In the genomic region with DNA sequence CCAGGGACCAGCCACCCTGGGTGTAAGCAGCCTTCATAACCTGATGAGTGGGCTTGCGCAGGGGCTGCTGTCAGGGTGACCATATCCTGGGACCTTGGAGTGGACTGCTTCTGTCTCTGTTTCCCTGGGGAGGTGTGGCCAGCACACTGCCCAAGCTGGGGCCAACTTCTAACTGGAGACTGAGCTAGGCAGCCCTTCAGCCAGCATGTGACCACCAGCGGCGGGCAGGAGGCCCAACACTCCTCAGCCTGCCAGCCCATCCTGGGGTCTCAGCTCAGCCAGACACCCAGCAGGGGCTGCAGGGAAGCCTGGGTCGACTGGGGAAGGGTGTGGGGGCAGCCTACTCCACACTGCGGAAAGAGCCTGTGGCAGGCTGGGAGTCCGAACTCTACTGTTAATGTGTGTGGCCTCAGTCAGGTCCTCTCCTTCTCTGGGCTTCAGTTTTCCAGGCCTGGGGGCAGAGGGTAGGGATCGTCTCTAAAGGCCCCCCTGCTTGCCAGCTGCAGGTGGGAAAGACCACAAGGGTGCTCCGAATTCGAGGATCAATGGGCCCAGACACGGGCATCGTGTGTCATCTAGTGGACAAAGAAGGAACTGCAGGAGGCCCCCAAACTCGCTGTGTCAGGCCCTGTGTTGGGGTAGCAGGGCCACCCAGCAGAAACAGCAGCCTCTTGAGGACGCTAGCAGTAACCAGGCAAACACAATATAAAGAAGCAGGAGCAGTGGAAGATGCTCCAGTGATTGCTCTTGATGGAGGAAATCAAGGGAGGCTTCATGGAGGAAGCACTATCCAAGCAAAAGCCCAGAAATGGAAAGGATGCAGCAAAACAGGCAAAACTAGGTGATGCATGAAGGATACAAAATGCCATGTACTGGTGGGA, we compare ENCODE assay signal across 9 cellular contexts. TPM values are rescaled to one million over a fixed set of nuclear protein-coding genes. Genes with fewer than 3 reads are reported as not detected.
A peak's percentile ranks its signal among the peaks of the same experiment; 100 is the strongest.
DNase-seq lines count a peak whose midpoint lies in the region; ATAC-seq and TF ChIP-seq lines count a peak whose summit lies in the region.
"Had no signal": no experiment of that assay in that cellular context is flagged by ENCODE, and none has a peak within 500 bp of the region (broad histone marks: within the 10 kb centered on the region; RNA-seq: fewer than 3 reads in every experiment).

No MANE protein-coding gene starts in this region.

- H3K27me3 Mint-ChIP-seq in chondrocyte (ENCODE audit: low read depth), result no peaks in the 10 kb centered on the region

- DNase-seq in activated gamma-delta T cell treated with Interleukin-2 at 50 U/mL for 16 hours, result peak; percentile 70
- DNase-seq in activated gamma-delta T cell (lab: John Stamatoyannopoulos, UW), result no peak
- DNase-seq in NCI-H1092 treated with DMSO at 0.1 percent for 48 hours (lab: John Stamatoyannopoulos, UW), result peak; percentile 18
- peak; percentile 52 for DNase-seq in activated CD4-positive, alpha-beta T cell treated with anti-CD3 and anti-CD28 coated beads for 1 hour
- no peak for DNase-seq in chondrocyte (ENCODE audit: low spot score)
- DNase-seq in lower lobe of right lung, result peak; percentile 67
- peak; percentile 47 to 54 for DNase-seq in stimulated activated CD8-positive, alpha-beta memory T cell treated with anti-CD3 and anti-CD28 coated beads, Interleukin-2, amount 100 ng/mL, for 1 hour (ENCODE audit: low read depth in 2 of 2)
- no peak for DNase-seq in DMS153 treated with DMSO at 0.1 percent for 48 hours (lab: John Stamatoyannopoulos, UW; ENCODE audit: unreplicated experiment)

- H3K36me3 ChIP-seq in lower lobe of right lung, result no peaks in the 10 kb centered on the region

- ATAC-seq in lower lobe of right lung, result peak; percentile 60 to 61

- no peak overlapping the region for H3K27ac ChIP-seq in lower lobe of right lung

- no peaks in the 10 kb centered on the region for H3K36me3 Mint-ChIP-seq in chondrocyte (ENCODE audit: low read depth)

- intact Hi-C loops in lower lobe of right lung (cut with DNase I), result no loop called here

- TF ChIP-seq CTCF in chondrocyte (IDR thresholded peaks at IDR 0.05), result peak; percentile 99
- TF ChIP-seq CTCF in lower lobe of right lung (IDR thresholded peaks at IDR 0.05), result peak; percentile 100

- H3K27me3 ChIP-seq in lower lobe of right lung (ENCODE audit: low read depth), result no peaks in the 10 kb centered on the region

- H3K4me3 Mint-ChIP-seq in chondrocyte (ENCODE audit: unreplicated experiment), result no peak overlapping the region

- H3K4me1 Mint-ChIP-seq in chondrocyte (ENCODE audit: low read depth), result peaks cover 19% of the 10 kb centered on the region

- no peaks in the 10 kb centered on the region for H3K9me3 ChIP-seq in lower lobe of right lung

- H3K4me3 ChIP-seq in lower lobe of right lung, result no peak overlapping the region
- H3K4me3 ChIP-seq: skin epidermis had no signal

- peaks cover 28% of the 10 kb centered on the region for H3K4me1 ChIP-seq in lower lobe of right lung

- H3K9me3 Mint-ChIP-seq in chondrocyte (ENCODE audit: low read depth), result no peaks in the 10 kb centered on the region

- no peak overlapping the region for H3K27ac Mint-ChIP-seq in chondrocyte (ENCODE audit: unreplicated experiment)

RNA-seq across cellular contexts. Expression of a gene that starts 2.0 kb away (rescaled TPM):
- 0.17 TPM in 1 of 3 replicates, not detected in the others for total RNA-seq in chondrocyte
- total RNA-seq in lower lobe of right lung, result 23.6 TPM

RNA-seq across cellular contexts. Expression of a gene that starts 7.0 kb away (rescaled TPM):
- total RNA-seq in chondrocyte (3.3 to 13.7 TPM (median 12.7 TPM) in 3 replicates), lower lobe of right lung (44.0 TPM)

RNA-seq across cellular contexts. Expression of a gene that starts 8.5 kb away (rescaled TPM):
- total RNA-seq in chondrocyte (97.6 to 121 TPM (median 101 TPM) in 3 replicates), lower lobe of right lung (90.2 TPM)

RNA-seq across cellular contexts. Expression of a gene that starts 36.4 kb away (rescaled TPM):
- 5.1 to 7.1 TPM (median 5.5 TPM) in 3 replicates for total RNA-seq in chondrocyte
- 7.7 TPM for total RNA-seq in lower lobe of right lung

RNA-seq across cellular contexts. Expression of a gene that starts 37.1 kb away (rescaled TPM):
- total RNA-seq in chondrocyte (82.1 to 85.4 TPM (median 84.3 TPM) in 3 replicates), lower lobe of right lung (61.9 TPM)

Comparison
In these comparisons a context has a peak if more than half of its experiments do, and no peak if none do; other contexts are left out.
1. DNase-seq: peak in activated gamma-delta T cell treated with Interleukin-2 at 50 U/mL for 16 hours (single experiment), NCI-H1092 treated with DMSO at 0.1 percent for 48 hours (single experiment), activated CD4-positive, alpha-beta T cell treated with anti-CD3 and anti-CD28 coated beads for 1 hour (single experiment), lower lobe of right lung (single experiment) and stimulated activated CD8-positive, alpha-beta memory T cell treated with anti-CD3 and anti-CD28 coated beads, Interleukin-2, amount 100 ng/mL, for 1 hour (2 of 2); none in activated gamma-delta T cell (single experiment), chondrocyte (single experiment) and DMS153 treated with DMSO at 0.1 percent for 48 hours (single experiment).
2. RNA of a gene that starts 2.0 kb away (total RNA-seq): 23.6 TPM in lower lobe of right lung (single experiment); 0.17 TPM in chondrocyte; every median in the first group is over 10 times any median in the second.